In genomic region chr17:72516772-72517399, GRCh38 we compare ENCODE assay signal across 12 cellular contexts.
DNase-seq lines count a peak whose midpoint lies in the region; ATAC-seq and TF ChIP-seq lines count a peak whose summit lies in the region.
"Had no signal": no experiment of that assay in that cellular context is flagged by ENCODE, and none has a peak within 500 bp of the region (broad histone marks: within the 10 kb centered on the region; RNA-seq: fewer than 3 reads in every experiment).

No MANE protein-coding gene starts in this region.

- DNase-seq in Ammon's horn (ENCODE audit: low spot score) (peak; percentile 35), KBM-7 (peak; percentile 22), cardiac fibroblast (ENCODE audit: low read depth in 2 of 2) (peak; percentile 51 to 56), mesothelial cell of epicardium (ENCODE audit: low spot score in 2 of 2, unreplicated experiment in 2 of 2) (no peak), NCI-H774 (lab: John Stamatoyannopoulos, UW) (no peak), NCI-H1048 (lab: John Stamatoyannopoulos, UW) (no peak)
- DNase-seq: activated CD8-positive, alpha-beta memory T cell treated with anti-CD3 and anti-CD28 coated beads for 24 hours; foreskin keratinocyte; natural killer cell had no signal

- in situ Hi-C loops in KBM-7 (cut with MboI; ENCODE audit: low pct_unique_long_range_greater_than_20kb, low sequenced_read_pairs), result no loop called here

- no peaks in the 10 kb centered on the region for H3K36me3 Mint-ChIP-seq in mesothelial cell of epicardium
- H3K36me3 Mint-ChIP-seq: natural killer cell had no signal

- H3K27me3 Mint-ChIP-seq in mesothelial cell of epicardium (ENCODE audit: low read depth), result no peaks in the 10 kb centered on the region

- H3K4me1 Mint-ChIP-seq in mesothelial cell of epicardium, result peaks cover 61% of the 10 kb centered on the region
- H3K4me1 Mint-ChIP-seq: natural killer cell had no signal

- H3K9me3 Mint-ChIP-seq in mesothelial cell of epicardium, result no peaks in the 10 kb centered on the region
- H3K9me3 Mint-ChIP-seq: natural killer cell had no signal

- TF ChIP-seq CTCF in cardiac fibroblast (IDR thresholded peaks at IDR 0.05; ENCODE audit: low read depth, low read length) (no peak), mesothelial cell of epicardium (IDR thresholded peaks at IDR 0.05; ENCODE audit: unreplicated experiment) (no peak)

- peak overlapping the region in 1 of 2 donors; percentile 15 for H3K4me3 ChIP-seq in cardiac fibroblast (replicated peaks in 1 of 2; ENCODE audit: low read depth in 2 of 2, low read length in 2 of 2)
- H3K4me3 ChIP-seq: SJSA1 had no signal

- ATAC-seq in HG03175 (IDR thresholded peaks at IDR 0.05; ENCODE audit: unreplicated experiment), result no peak
- ATAC-seq in HG03457 (IDR thresholded peaks at IDR 0.05; ENCODE audit: unreplicated experiment), result no peak
- ATAC-seq: foreskin keratinocyte, natural killer cell had no signal

- no peak overlapping the region for H3K4me3 Mint-ChIP-seq in mesothelial cell of epicardium
- H3K4me3 Mint-ChIP-seq: natural killer cell had no signal

- H3K27ac Mint-ChIP-seq in mesothelial cell of epicardium, result peak overlapping the region; percentile 90
- H3K27ac Mint-ChIP-seq: natural killer cell had no signal

Comparison
In these comparisons a context has a peak if more than half of its experiments do, and no peak if none do; other contexts are left out.
1. DNase-seq: peak in Ammon's horn (single experiment), KBM-7 (single experiment) and cardiac fibroblast (2 of 2); none in mesothelial cell of epicardium (0 of 2), NCI-H774 (single experiment) and NCI-H1048 (single experiment).